Comparison of ENCODE assay signal across 21 cellular contexts in genomic region chrX:150975655-150976390, GRCh38.
"Had no signal": no experiment of that assay in that cellular context is flagged by ENCODE, and none has a peak within 500 bp of the region (broad histone marks: within the 10 kb centered on the region; RNA-seq: fewer than 3 reads in every experiment).

No MANE protein-coding gene starts in this region.

- ATAC-seq: activated CD4-positive, CD25-positive, alpha-beta regulatory T cell treated with anti-CD3 and anti-CD28 coated beads, Interleukin-2, amount 50 U/mL, for 24 hours; left colon; naive thymus-derived CD4-positive, alpha-beta T cell; sciatic nerve; stimulated activated naive B cell treated with anti-CD40 and anti-IgM and Interleukin-4, amounts not matched to agents 10 μg/mL and 1 μg/mL and 100 μg/mL, for 72 hours had no signal

- H3K4me3 ChIP-seq: ovary, prostate gland, skin epidermis, testis, transverse colon had no signal

- H3K27ac ChIP-seq: ovary, prostate gland, skin epidermis, testis, transverse colon, VCaP had no signal

- H3K36me3 ChIP-seq: ovary, prostate gland, transverse colon had no signal

- H3K9me3 ChIP-seq: ovary, prostate gland, testis, transverse colon had no signal

- DNase-seq: activated CD8-positive, alpha-beta memory T cell treated with anti-CD3 and anti-CD28 coated beads for 24 hours; activated effector memory CD4-positive, alpha-beta T cell treated with Interleukin-2 at 50 U/mL for 16 hours; activated naive CD4-positive, alpha-beta T cell treated with Interleukin-2 at 50 U/mL for 16 hours; effector CD8-positive, alpha-beta T cell; glutamatergic neuron; left colon; mammary epithelial cell; midbrain; naive thymus-derived CD4-positive, alpha-beta T cell; ovary; retina; stimulated activated CD4-positive, alpha-beta T cell treated with anti-CD3 and anti-CD28 coated beads, Interleukin-2, amount 100 ng/mL, for 24 hours; stimulated activated naive B cell treated with anti-CD40 and anti-IgM and Interleukin-4, amounts not matched to agents 10 μg/mL and 1 μg/mL and 100 μg/mL, for 72 hours; T-helper 9 cell; testis; transverse colon had no signal

- H3K4me1 ChIP-seq: prostate gland, testis, transverse colon had no signal

- H3K27me3 ChIP-seq: ovary, testis, transverse colon had no signal
